Comparison of ENCODE assay signal across 18 cellular contexts in genomic region chr15:42603978-42604377, GRCh38.
"Had no signal": no experiment of that assay in that cellular context is flagged by ENCODE, and none has a peak within 500 bp of the region (broad histone marks: within the 10 kb centered on the region; RNA-seq: fewer than 3 reads in every experiment).

No MANE protein-coding gene starts in this region.

- H3K4me3 Mint-ChIP-seq: activated CD4-positive, alpha-beta T cell treated with anti-CD3 and anti-CD28 coated beads, Interleukin-2, amount 10 ng/mL, durations not matched to agents 7 days and 5 days; activated naive CD4-positive, alpha-beta T cell treated with anti-CD3 and anti-CD28 coated beads, Interleukin-2, amount 10 ng/mL, durations not matched to agents 7 days and 5 days; neural crest cell; stimulated activated naive CD8-positive, alpha-beta T cell treated with anti-CD3 and anti-CD28 coated beads, Interleukin-15, Interleukin-2, amounts not matched to agents 100 ng/mL and 50 ng/mL, for 24 hours had no signal

- H3K27me3 Mint-ChIP-seq: activated CD4-positive, alpha-beta T cell treated with anti-CD3 and anti-CD28 coated beads, Interleukin-2, amount 10 ng/mL, durations not matched to agents 7 days and 5 days; activated naive CD4-positive, alpha-beta T cell treated with anti-CD3 and anti-CD28 coated beads, Interleukin-2, amount 10 ng/mL, durations not matched to agents 7 days and 5 days; stimulated activated naive CD8-positive, alpha-beta T cell treated with anti-CD3 and anti-CD28 coated beads, Interleukin-15, Interleukin-2, amounts not matched to agents 100 ng/mL and 50 ng/mL, for 24 hours had no signal

- ATAC-seq: activated CD4-positive, CD25-positive, alpha-beta regulatory T cell treated with anti-CD3 and anti-CD28 coated beads, Interleukin-2, amount 50 U/mL, for 24 hours; esophagus mucosa; gastrocnemius medialis; left lobe of liver had no signal

- H3K4me3 ChIP-seq: gastrocnemius medialis, lung, right atrium auricular region, transverse colon, uterus had no signal

- H3K27ac ChIP-seq: right atrium auricular region had no signal

- H3K9me3 ChIP-seq: gastrocnemius medialis, right atrium auricular region, transverse colon, uterus had no signal

- H3K27ac Mint-ChIP-seq: progenitor cell of endocrine pancreas; stimulated activated naive CD8-positive, alpha-beta T cell treated with anti-CD3 and anti-CD28 coated beads, Interleukin-15, Interleukin-2, amounts not matched to agents 100 ng/mL and 50 ng/mL, for 24 hours had no signal

- H3K9me3 Mint-ChIP-seq: neural crest cell; stimulated activated naive CD8-positive, alpha-beta T cell treated with anti-CD3 and anti-CD28 coated beads, Interleukin-15, Interleukin-2, amounts not matched to agents 100 ng/mL and 50 ng/mL, for 24 hours had no signal

- FAIRE-seq: kidney had no signal

- H3K36me3 ChIP-seq: gastrocnemius medialis, transverse colon, uterus had no signal

- DNase-seq: activated CD4-positive, alpha-beta T cell treated with anti-CD3 and anti-CD28 coated beads, Interleukin-2, amount 10 ng/mL, durations not matched to agents 7 days and 5 days; activated naive CD4-positive, alpha-beta T cell treated with anti-CD3 and anti-CD28 coated beads, Interleukin-2, amount 10 ng/mL, durations not matched to agents 7 days and 5 days; effector CD8-positive, alpha-beta T cell; gastrocnemius medialis; kidney; stimulated activated CD4-positive, alpha-beta T cell treated with anti-CD3 and anti-CD28 coated beads, Interleukin-12 subunit alpha, Interleukin-12 subunit beta, amount 100 ng/mL, for 4 hours; stimulated activated CD4-positive, alpha-beta T cell treated with anti-CD3 and anti-CD28 coated beads, Interleukin-2, amount 100 ng/mL, for 24 hours; T1000; transverse colon; uterus had no signal

- H3K27me3 ChIP-seq: gastrocnemius medialis, right atrium auricular region, transverse colon, uterus had no signal
